In the genomic region with DNA sequence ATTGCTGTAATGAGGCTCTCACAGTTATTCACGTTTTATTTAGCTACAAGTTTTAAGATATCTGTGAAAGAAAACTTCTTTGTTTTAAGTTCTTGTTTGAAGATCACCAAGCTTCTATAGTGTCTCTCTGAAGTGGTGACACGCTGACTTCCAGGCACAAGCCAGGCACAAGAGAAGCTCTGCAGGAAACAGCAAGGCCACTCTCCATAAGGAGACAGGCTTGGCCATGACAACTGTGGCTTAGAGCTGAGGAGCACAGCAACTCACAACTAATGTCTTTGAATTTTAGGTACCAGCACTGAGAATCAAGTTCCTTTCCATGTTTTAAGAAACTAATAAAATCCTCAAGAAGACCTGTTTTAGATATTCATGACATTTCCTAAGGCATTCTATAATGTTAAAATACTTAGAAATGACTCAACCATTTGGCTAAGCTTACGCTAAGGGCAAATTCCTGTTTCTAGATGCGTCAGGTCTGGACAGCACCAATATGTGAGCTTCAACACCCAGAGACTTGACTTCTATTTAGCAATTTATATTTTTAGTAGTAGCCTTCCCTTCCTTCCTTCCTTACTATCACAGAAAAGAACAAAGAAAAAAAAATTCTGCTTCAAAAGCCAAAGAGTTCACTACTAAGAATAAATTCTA, we compare ENCODE assay signal across 1 cellular context.
TF ChIP-seq lines count a peak whose summit lies in the region.

No MANE protein-coding gene starts in this region.

TF ChIP-seq in GM23338, 12 proteins besides CTCF, POLR2A, EP300 and RAD21 (continued from another document):
- TF ChIP-seq, protein P1, sequence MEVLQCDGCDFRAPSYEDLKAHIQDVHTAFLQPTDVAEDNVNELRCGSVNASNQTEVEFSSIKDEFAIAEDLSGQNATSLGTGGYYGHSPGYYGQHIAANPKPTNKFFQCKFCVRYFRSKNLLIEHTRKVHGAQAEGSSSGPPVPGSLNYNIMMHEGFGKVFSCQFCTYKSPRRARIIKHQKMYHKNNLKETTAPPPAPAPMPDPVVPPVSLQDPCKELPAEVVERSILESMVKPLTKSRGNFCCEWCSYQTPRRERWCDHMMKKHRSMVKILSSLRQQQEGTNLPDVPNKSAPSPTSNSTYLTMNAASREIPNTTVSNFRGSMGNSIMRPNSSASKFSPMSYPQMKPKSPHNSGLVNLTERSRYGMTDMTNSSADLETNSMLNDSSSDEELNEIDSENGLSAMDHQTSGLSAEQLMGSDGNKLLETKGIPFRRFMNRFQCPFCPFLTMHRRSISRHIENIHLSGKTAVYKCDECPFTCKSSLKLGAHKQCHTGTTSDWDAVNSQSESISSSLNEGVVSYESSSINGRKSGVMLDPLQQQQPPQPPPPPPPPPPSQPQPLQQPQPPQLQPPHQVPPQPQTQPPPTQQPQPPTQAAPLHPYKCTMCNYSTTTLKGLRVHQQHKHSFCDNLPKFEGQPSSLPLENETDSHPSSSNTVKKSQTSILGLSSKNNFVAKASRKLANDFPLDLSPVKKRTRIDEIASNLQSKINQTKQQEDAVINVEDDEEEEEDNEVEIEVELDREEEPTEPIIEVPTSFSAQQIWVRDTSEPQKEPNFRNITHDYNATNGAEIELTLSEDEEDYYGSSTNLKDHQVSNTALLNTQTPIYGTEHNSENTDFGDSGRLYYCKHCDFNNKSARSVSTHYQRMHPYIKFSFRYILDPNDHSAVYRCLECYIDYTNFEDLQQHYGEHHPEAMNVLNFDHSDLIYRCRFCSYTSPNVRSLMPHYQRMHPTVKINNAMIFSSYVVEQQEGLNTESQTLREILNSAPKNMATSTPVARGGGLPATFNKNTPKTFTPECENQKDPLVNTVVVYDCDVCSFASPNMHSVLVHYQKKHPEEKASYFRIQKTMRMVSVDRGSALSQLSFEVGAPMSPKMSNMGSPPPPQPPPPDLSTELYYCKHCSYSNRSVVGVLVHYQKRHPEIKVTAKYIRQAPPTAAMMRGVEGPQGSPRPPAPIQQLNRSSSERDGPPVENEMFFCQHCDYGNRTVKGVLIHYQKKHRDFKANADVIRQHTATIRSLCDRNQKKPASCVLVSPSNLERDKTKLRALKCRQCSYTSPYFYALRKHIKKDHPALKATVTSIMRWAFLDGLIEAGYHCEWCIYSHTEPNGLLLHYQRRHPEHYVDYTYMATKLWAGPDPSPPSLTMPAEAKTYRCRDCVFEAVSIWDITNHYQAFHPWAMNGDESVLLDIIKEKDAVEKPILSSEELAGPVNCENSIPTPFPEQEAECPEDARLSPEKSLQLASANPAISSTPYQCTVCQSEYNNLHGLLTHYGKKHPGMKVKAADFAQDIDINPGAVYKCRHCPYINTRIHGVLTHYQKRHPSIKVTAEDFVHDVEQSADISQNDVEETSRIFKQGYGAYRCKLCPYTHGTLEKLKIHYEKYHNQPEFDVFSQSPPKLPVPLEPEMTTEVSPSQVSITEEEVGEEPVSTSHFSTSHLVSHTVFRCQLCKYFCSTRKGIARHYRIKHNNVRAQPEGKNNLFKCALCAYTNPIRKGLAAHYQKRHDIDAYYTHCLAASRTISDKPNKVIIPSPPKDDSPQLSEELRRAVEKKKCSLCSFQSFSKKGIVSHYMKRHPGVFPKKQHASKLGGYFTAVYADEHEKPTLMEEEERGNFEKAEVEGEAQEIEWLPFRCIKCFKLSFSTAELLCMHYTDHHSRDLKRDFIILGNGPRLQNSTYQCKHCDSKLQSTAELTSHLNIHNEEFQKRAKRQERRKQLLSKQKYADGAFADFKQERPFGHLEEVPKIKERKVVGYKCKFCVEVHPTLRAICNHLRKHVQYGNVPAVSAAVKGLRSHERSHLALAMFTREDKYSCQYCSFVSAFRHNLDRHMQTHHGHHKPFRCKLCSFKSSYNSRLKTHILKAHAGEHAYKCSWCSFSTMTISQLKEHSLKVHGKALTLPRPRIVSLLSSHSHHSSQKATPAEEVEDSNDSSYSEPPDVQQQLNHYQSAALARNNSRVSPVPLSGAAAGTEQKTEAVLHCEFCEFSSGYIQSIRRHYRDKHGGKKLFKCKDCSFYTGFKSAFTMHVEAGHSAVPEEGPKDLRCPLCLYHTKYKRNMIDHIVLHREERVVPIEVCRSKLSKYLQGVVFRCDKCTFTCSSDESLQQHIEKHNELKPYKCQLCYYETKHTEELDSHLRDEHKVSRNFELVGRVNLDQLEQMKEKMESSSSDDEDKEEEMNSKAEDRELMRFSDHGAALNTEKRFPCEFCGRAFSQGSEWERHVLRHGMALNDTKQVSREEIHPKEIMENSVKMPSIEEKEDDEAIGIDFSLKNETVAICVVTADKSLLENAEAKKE (CRISPR knock-in tag; IDR thresholded peaks at IDR 0.05): no peak
- TF ChIP-seq ZNF331 (CRISPR knock-in tag; IDR thresholded peaks at IDR 0.05; ENCODE audit: low read depth) (no peak), EZH2 (IDR thresholded peaks at IDR 0.05; ENCODE audit: low read depth, unreplicated experiment) (no peak), CREB1 (CRISPR knock-in tag; IDR thresholded peaks at IDR 0.05; ENCODE audit: low read depth) (no peak), EZH2phosphoT487 (IDR thresholded peaks at IDR 0.05; ENCODE audit: unreplicated experiment) (no peak), POLR2AphosphoS5 (IDR thresholded peaks at IDR 0.05; ENCODE audit: low read depth) (no peak), STAT1 (IDR thresholded peaks at IDR 0.05; ENCODE audit: unreplicated experiment) (no peak)
- TF ChIP-seq, protein P2, sequence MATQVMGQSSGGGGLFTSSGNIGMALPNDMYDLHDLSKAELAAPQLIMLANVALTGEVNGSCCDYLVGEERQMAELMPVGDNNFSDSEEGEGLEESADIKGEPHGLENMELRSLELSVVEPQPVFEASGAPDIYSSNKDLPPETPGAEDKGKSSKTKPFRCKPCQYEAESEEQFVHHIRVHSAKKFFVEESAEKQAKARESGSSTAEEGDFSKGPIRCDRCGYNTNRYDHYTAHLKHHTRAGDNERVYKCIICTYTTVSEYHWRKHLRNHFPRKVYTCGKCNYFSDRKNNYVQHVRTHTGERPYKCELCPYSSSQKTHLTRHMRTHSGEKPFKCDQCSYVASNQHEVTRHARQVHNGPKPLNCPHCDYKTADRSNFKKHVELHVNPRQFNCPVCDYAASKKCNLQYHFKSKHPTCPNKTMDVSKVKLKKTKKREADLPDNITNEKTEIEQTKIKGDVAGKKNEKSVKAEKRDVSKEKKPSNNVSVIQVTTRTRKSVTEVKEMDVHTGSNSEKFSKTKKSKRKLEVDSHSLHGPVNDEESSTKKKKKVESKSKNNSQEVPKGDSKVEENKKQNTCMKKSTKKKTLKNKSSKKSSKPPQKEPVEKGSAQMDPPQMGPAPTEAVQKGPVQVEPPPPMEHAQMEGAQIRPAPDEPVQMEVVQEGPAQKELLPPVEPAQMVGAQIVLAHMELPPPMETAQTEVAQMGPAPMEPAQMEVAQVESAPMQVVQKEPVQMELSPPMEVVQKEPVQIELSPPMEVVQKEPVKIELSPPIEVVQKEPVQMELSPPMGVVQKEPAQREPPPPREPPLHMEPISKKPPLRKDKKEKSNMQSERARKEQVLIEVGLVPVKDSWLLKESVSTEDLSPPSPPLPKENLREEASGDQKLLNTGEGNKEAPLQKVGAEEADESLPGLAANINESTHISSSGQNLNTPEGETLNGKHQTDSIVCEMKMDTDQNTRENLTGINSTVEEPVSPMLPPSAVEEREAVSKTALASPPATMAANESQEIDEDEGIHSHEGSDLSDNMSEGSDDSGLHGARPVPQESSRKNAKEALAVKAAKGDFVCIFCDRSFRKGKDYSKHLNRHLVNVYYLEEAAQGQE (IDR thresholded peaks at IDR 0.05; ENCODE audit: unreplicated experiment): no peak
- TF ChIP-seq, protein P3, sequence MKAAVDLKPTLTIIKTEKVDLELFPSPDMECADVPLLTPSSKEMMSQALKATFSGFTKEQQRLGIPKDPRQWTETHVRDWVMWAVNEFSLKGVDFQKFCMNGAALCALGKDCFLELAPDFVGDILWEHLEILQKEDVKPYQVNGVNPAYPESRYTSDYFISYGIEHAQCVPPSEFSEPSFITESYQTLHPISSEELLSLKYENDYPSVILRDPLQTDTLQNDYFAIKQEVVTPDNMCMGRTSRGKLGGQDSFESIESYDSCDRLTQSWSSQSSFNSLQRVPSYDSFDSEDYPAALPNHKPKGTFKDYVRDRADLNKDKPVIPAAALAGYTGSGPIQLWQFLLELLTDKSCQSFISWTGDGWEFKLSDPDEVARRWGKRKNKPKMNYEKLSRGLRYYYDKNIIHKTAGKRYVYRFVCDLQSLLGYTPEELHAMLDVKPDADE (IDR thresholded peaks at IDR 0.05): no peak
